ENCODE assay signal across 13 cellular contexts in the genomic region with DNA sequence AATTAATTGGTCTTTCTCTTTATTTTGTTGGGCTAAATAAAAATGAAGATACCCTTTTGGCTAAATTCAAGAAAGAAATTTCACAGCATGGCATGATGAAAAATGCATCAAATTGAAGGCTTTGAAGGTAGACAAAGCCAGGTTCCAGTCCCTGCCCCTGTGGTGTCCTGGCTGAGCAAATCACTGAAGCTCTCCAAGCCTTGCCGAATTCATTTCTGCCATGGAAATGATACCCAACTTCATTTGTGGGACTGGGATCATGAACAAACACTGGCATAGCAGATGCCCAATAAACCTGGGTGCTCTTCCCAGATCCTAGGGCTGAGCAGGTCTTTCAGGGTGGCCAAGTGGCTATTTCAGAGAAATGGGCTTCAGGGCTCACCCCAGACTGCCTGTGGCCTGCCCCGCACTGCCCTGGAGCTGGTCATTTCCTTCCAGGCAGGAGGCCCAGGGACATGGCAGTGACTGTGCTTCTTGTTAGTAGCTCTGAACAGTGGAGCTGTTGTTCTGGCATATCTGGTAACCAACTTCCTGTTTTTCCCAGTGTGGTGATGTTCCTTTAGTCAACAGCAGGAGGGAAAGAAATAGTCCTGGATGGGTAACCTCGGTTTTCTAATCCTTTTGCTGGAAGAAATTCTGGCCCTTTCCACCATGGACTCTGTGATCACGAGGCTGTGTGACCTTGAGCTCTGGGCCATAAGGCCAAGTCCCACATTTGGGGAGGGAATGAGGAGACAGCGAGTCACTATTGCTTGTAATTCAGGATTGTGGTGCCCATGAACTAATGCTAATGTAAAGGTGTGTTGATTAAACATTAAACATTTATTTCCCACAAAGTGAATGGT. TPM values are rescaled to one million over a fixed set of nuclear protein-coding genes. Genes with fewer than 3 reads are reported as not detected.
DNase-seq lines count a peak whose midpoint lies in the region; ATAC-seq and TF ChIP-seq lines count a peak whose summit lies in the region.
"Had no signal": no experiment of that assay in that cellular context is flagged by ENCODE, and none has a peak within 500 bp of the region (broad histone marks: within the 10 kb centered on the region; RNA-seq: fewer than 3 reads in every experiment).

No MANE protein-coding gene starts in this region.

- H3K4me3 ChIP-seq in fibroblast of mammary gland (ENCODE audit: control insufficient read depth, low read depth, low read length) (no peak overlapping the region), aorta (ENCODE audit: low read length in 2 of 2) (no peak overlapping the region)
- H3K4me3 ChIP-seq: cardiac muscle cell, left lung, psoas muscle had no signal

- H3K36me3 ChIP-seq in aorta (ENCODE audit: control insufficient read depth in 1 of 2, insufficient read depth in 2 of 2, low read length in 1 of 2): no peaks in the 10 kb centered on the region
- H3K36me3 ChIP-seq: cardiac muscle cell, left lung had no signal

- intact Hi-C loops in sciatic nerve (cut with DNase I): no loop called here
- intact Hi-C loops in aorta (cut with DNase I): no loop called here

- 93 to 97% methylated on average over 5 of the region's 5 CpGs for WGBS in aorta, 2 donors

- no peak overlapping the region for H3K27ac ChIP-seq in aorta (ENCODE audit: low read depth in 1 of 2, low read length in 2 of 2)
- H3K27ac ChIP-seq: cardiac muscle cell, left lung, psoas muscle had no signal

- no peaks in the 10 kb centered on the region for H3K27me3 ChIP-seq in aorta (ENCODE audit: control insufficient read depth in 1 of 2, insufficient read depth in 2 of 2, low read length in 1 of 2)
- H3K27me3 ChIP-seq: cardiac muscle cell, left lung had no signal

- no peaks in the 10 kb centered on the region for H3K9me3 ChIP-seq in aorta (ENCODE audit: control insufficient read depth, low read length)
- H3K9me3 ChIP-seq: left lung, psoas muscle had no signal

- ATAC-seq in sciatic nerve (peak; percentile 20), GM19351 (IDR thresholded peaks at IDR 0.05; ENCODE audit: unreplicated experiment) (no peak), HG03095 (IDR thresholded peaks at IDR 0.05; ENCODE audit: unreplicated experiment) (no peak), aorta (ENCODE audit: low FRiP score) (no peak)
- ATAC-seq: left lung had no signal

- no peak for TF ChIP-seq CTCF in fibroblast of mammary gland (conservative IDR thresholded peaks at IDR 0.05; ENCODE audit: control insufficient read depth, insufficient read depth, low read depth, low read length)

- DNase-seq in HK-2 (ENCODE audit: unreplicated experiment) (peak; percentile 13), SW480 (ENCODE audit: low spot score) (peak; percentile 82), fibroblast of mammary gland (ENCODE audit: low read depth) (peak; percentile 9), sciatic nerve (ENCODE audit: low spot score) (no peak), aorta (no peak)
- no peak for DNase-seq in activated T-cell treated with anti-CD3 and anti-CD28 coated beads, Interleukin-2, amount 50 U/mL, for 48 hours
- DNase-seq: activated T-cell treated with anti-CD3 and anti-CD28 coated beads, Interleukin-2, amount 50 U/mL, for 24 hours; CD8-positive, alpha-beta memory T cell; left lung; psoas muscle had no signal

- H3K4me1 ChIP-seq in aorta (ENCODE audit: control insufficient read depth in 1 of 2, insufficient read depth in 2 of 2, low read length in 2 of 2): peaks cover 13 to 15% of the 10 kb centered on the region in 2 donors

RNA-seq across cellular contexts. Expression of a gene that starts 47.6 kb away (rescaled TPM):
- total RNA-seq in sciatic nerve: 71.2 TPM
- 10 to 100 TPM; 45.3 to 48.0 TPM for total RNA-seq in aorta
- 10 to 100 TPM; 21.3 to 25.4 TPM for polyA plus RNA-seq in aorta
- polyA plus RNA-seq: CD8-positive, alpha-beta memory T cell had no signal

Comparison
In these comparisons a context has a peak if more than half of its experiments do, and no peak if none do; other contexts are left out.
1. DNase-seq: peak in HK-2 (single experiment), SW480 (single experiment) and fibroblast of mammary gland (single experiment); none in sciatic nerve (single experiment), aorta (0 of 2) and activated T-cell treated with anti-CD3 and anti-CD28 coated beads, Interleukin-2, amount 50 U/mL, for 48 hours (0 of 2).